ENCODE assay signal across 22 cellular contexts in genomic region chr1:231893400-231894102, GRCh38.
DNase-seq lines count a peak whose midpoint lies in the region; ATAC-seq, FAIRE-seq and TF ChIP-seq lines count a peak whose summit lies in the region.
"Had no signal": no experiment of that assay in that cellular context is flagged by ENCODE, and none has a peak within 500 bp of the region (broad histone marks: within the 10 kb centered on the region; RNA-seq: fewer than 3 reads in every experiment).

No MANE protein-coding gene starts in this region.

- TF ChIP-seq CTCF in D721Med (IDR thresholded peaks at IDR 0.05; ENCODE audit: insufficient read depth, missing control alignments), result no peak
- TF ChIP-seq CTCF in uterus (IDR thresholded peaks at IDR 0.05), result no peak

- no peak for ATAC-seq in activated CD4-positive, alpha-beta T cell treated with anti-CD3 and anti-CD28 coated beads for 36 hours
- peak; percentile 77 for ATAC-seq in activated T-helper 17 cell treated with anti-CD3 and anti-CD28 coated beads, Interleukin-2, amount 50 U/mL, for 72 hours (replicated peaks)
- ATAC-seq: CD8-positive, alpha-beta T cell had no signal

- no peaks in the 10 kb centered on the region for H3K9me3 Mint-ChIP-seq in activated CD4-positive, alpha-beta T cell treated with anti-CD3 and anti-CD28 coated beads for 36 hours (ENCODE audit: low read depth)
- peaks cover 3% of the 10 kb centered on the region for H3K9me3 Mint-ChIP-seq in activated T-helper 17 cell treated with anti-CD3 and anti-CD28 coated beads, Interleukin-2, amount 50 U/mL, for 72 hours
- H3K9me3 Mint-ChIP-seq: CD8-positive, alpha-beta T cell had no signal

- no peak overlapping the region for H3K27ac ChIP-seq in uterus
- H3K27ac ChIP-seq: 22Rv1, BLaER1, C4-2B had no signal

- H3K4me3 Mint-ChIP-seq in activated CD4-positive, alpha-beta T cell treated with anti-CD3 and anti-CD28 coated beads for 36 hours, result no peak overlapping the region
- no peak overlapping the region for H3K4me3 Mint-ChIP-seq in activated T-helper 17 cell treated with anti-CD3 and anti-CD28 coated beads, Interleukin-2, amount 50 U/mL, for 72 hours
- H3K4me3 Mint-ChIP-seq: B cell; CD4-positive, CD25-positive, alpha-beta regulatory T cell; CD8-positive, alpha-beta T cell had no signal

- H3K36me3 Mint-ChIP-seq in activated CD4-positive, alpha-beta T cell treated with anti-CD3 and anti-CD28 coated beads for 36 hours (ENCODE audit: low read depth), result peaks cover 1% of the 10 kb centered on the region
- no peaks in the 10 kb centered on the region for H3K36me3 Mint-ChIP-seq in activated T-helper 17 cell treated with anti-CD3 and anti-CD28 coated beads, Interleukin-2, amount 50 U/mL, for 72 hours (ENCODE audit: low read depth)
- H3K36me3 Mint-ChIP-seq: CD4-positive, CD25-positive, alpha-beta regulatory T cell; CD8-positive, alpha-beta T cell had no signal

- no peak for TF ChIP-seq POLR2A in uterus (IDR thresholded peaks at IDR 0.05)

- H3K36me3 ChIP-seq in uterus, result no peaks in the 10 kb centered on the region
- H3K36me3 ChIP-seq: BLaER1, HAP-1 had no signal

- no peaks in the 10 kb centered on the region for H3K4me1 ChIP-seq in uterus
- H3K4me1 ChIP-seq: BLaER1, Caco-2, HAP-1 had no signal

- CTCF ChIA-PET in activated CD4-positive, alpha-beta T cell treated with anti-CD3 and anti-CD28 coated beads for 36 hours (lab: Charles Lee), result no interaction called here

- intact Hi-C loops in activated CD4-positive, alpha-beta T cell treated with anti-CD3 and anti-CD28 coated beads for 36 hours (cut with DNase I, micrococcal nuclease), result no loop called here
- intact Hi-C loops in uterus (cut with DNase I; ENCODE audit: low total_unique reads), result no loop called here

- no peaks in the 10 kb centered on the region for H3K4me1 Mint-ChIP-seq in activated CD4-positive, alpha-beta T cell treated with anti-CD3 and anti-CD28 coated beads for 36 hours
- H3K4me1 Mint-ChIP-seq in activated T-helper 17 cell treated with anti-CD3 and anti-CD28 coated beads, Interleukin-2, amount 50 U/mL, for 72 hours, result peaks cover 4% of the 10 kb centered on the region
- H3K4me1 Mint-ChIP-seq: B cell had no signal

- no peaks in the 10 kb centered on the region for H3K27me3 Mint-ChIP-seq in activated CD4-positive, alpha-beta T cell treated with anti-CD3 and anti-CD28 coated beads for 36 hours
- no peaks in the 10 kb centered on the region for H3K27me3 Mint-ChIP-seq in activated T-helper 17 cell treated with anti-CD3 and anti-CD28 coated beads, Interleukin-2, amount 50 U/mL, for 72 hours
- H3K27me3 Mint-ChIP-seq: B cell; CD4-positive, CD25-positive, alpha-beta regulatory T cell had no signal

- no peaks in the 10 kb centered on the region for H3K27me3 ChIP-seq in uterus
- H3K27me3 ChIP-seq: BLaER1 had no signal

- POLR2A ChIA-PET in activated CD4-positive, alpha-beta T cell treated with anti-CD3 and anti-CD28 coated beads for 36 hours (lab: Charles Lee), result no interaction called here

- no peaks in the 10 kb centered on the region for H3K9me3 ChIP-seq in uterus
- H3K9me3 ChIP-seq: BLaER1, Caco-2, HAP-1 had no signal

- FAIRE-seq in D721Med (lab: Jason Lieb, UNC), result peak; percentile 16
- FAIRE-seq: A204.1, GM12891, GM18507, H54 had no signal

- peak; percentile 14 for DNase-seq in activated CD4-positive, alpha-beta T cell treated with anti-CD3 and anti-CD28 coated beads for 36 hours
- DNase-seq in activated CD4-positive, alpha-beta T cell treated with anti-CD3 and anti-CD28 coated beads, Interleukin-2, amount 50 U/mL, for 4 hours, result no peak
- DNase-seq in D721Med (ENCODE audit: insufficient read length, low spot score) (no peak), mesenteric fat pad (ENCODE audit: low spot score) (no peak), uterus (no peak)
- DNase-seq: Caco-2; CD4-positive, CD25-positive, alpha-beta regulatory T cell; CD8-positive, alpha-beta T cell; DMS53; DMS79 treated with DMSO at 0.1 percent for 48 hours; GF-D8; GOT3 had no signal

- H3K27ac Mint-ChIP-seq in activated CD4-positive, alpha-beta T cell treated with anti-CD3 and anti-CD28 coated beads for 36 hours, result no peak overlapping the region
- peak overlapping the region; percentile 4 for H3K27ac Mint-ChIP-seq in activated T-helper 17 cell treated with anti-CD3 and anti-CD28 coated beads, Interleukin-2, amount 50 U/mL, for 72 hours
- H3K27ac Mint-ChIP-seq: B cell; CD4-positive, CD25-positive, alpha-beta regulatory T cell; CD8-positive, alpha-beta T cell had no signal

- no peak overlapping the region for H3K4me3 ChIP-seq in uterus
- H3K4me3 ChIP-seq: BLaER1, HAP-1 had no signal
